12 cellular contexts compared by ENCODE assay signal in the genomic region with DNA sequence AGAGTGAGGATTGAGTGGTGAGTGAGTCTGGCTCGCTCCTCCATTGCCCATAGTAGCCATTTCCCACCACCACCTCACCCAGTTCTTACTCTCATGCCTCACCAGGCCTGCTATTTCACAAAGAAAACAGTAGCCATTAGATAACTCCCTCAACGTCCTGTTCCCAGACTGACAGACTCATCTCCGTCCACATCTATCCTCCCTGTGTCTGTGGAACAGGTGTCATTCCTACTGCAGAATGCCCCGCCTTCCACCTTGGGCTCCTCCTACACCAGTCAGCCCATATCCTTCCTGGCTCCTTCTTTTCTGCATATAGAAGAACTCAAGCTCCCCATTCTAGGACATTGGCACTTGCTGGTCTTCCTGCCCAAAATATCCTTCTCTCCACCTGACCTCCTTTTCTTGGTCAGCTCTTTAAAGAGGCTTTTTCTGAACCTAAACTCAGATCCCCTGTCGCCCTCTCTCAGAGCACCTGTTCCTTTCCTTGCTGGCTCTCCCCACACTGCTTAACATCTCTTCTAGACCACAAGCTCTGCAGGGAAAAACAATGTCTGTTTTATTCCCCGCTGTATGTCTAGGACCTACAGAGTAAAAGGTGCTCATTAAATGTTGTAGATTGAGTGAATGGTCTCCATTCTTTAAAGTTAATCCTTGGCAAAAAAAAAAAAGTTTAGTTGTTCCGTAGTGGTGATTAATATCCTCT. TPM values are rescaled to one million over a fixed set of nuclear protein-coding genes. Genes with fewer than 3 reads are reported as not detected.
DNase-seq lines count a peak whose midpoint lies in the region; ATAC-seq, FAIRE-seq and TF ChIP-seq lines count a peak whose summit lies in the region.
"Had no signal": no experiment of that assay in that cellular context is flagged by ENCODE, and none has a peak within 500 bp of the region (broad histone marks: within the 10 kb centered on the region; RNA-seq: fewer than 3 reads in every experiment).

No MANE protein-coding gene starts in this region.

- DNase-seq in CD4-positive, alpha-beta T cell: no peak
- DNase-seq in GM12892 (ENCODE audit: insufficient read length): no peak
- no peak for DNase-seq in activated CD8-positive, alpha-beta T cell treated with anti-CD3 and anti-CD28 coated beads for 36 hours
- DNase-seq in mucosa of descending colon: no peak
- DNase-seq in lower lobe of right lung: no peak
- no peak for DNase-seq in 8988T
- no peak for DNase-seq in stimulated activated CD4-positive, alpha-beta T cell treated with anti-CD3 and anti-CD28 coated beads, Interleukin-1b, Interleukin-23, amount 100 ng/mL, for 48 hours
- DNase-seq: NCI-H1092 treated with DMSO at 0.1 percent for 48 hours, uterus had no signal

- CTCF ChIA-PET in CD4-positive, alpha-beta T cell (lab: Charles Lee): interaction anchor here (0.6 to 1.7 kb wide), 9 partner anchors 11 to 118 kb away, joined by 3 to 6 read pairs (median 3); no protein-coding TSS in a partner anchor
- CTCF ChIA-PET in activated CD8-positive, alpha-beta T cell treated with anti-CD3 and anti-CD28 coated beads for 36 hours (lab: Charles Lee): interaction anchor here (1.0 to 4.7 kb wide), 4 partner anchors 8 to 52 kb away, joined by 3 to 29 read pairs (median 3); no protein-coding TSS in a partner anchor

- POLR2A ChIA-PET in CD4-positive, alpha-beta T cell (lab: Charles Lee): interaction anchor here (0.6 to 13.0 kb wide), 5 partner anchors 10 to 91 kb away, joined by 3 to 301 read pairs (median 4); no protein-coding TSS in a partner anchor
- POLR2A ChIA-PET in activated CD8-positive, alpha-beta T cell treated with anti-CD3 and anti-CD28 coated beads for 36 hours (lab: Charles Lee): interaction anchor here (0.6 to 12.8 kb wide), 7 partner anchors 15 to 40 kb away, joined by 3 to 147 read pairs (median 6); no protein-coding TSS in a partner anchor

- H3K27me3 ChIP-seq in CD4-positive, alpha-beta T cell (ENCODE audit: control insufficient read depth, insufficient read depth, low read length): no peaks in the 10 kb centered on the region
- no peaks in the 10 kb centered on the region for H3K27me3 ChIP-seq in lower lobe of right lung (ENCODE audit: low read depth)
- H3K27me3 ChIP-seq: right atrium auricular region, uterus had no signal

- no peak for FAIRE-seq in GM12892 (lab: Jason Lieb, UNC)

- peak overlapping the region; percentile 48 for H3K27ac ChIP-seq in CD4-positive, alpha-beta T cell (ENCODE audit: low read depth, low read length)
- no peak overlapping the region for H3K27ac ChIP-seq in lower lobe of right lung
- H3K27ac ChIP-seq: C4-2B, right atrium auricular region, uterus had no signal

- peak overlapping the region; percentile 86 for H3K27ac Mint-ChIP-seq in CD4-positive, alpha-beta T cell
- H3K27ac Mint-ChIP-seq in activated CD8-positive, alpha-beta T cell treated with anti-CD3 and anti-CD28 coated beads for 36 hours: peak overlapping the region; percentile 97

- H3K36me3 ChIP-seq in mucosa of descending colon (ENCODE audit: low read depth) (no peaks in the 10 kb centered on the region), lower lobe of right lung (no peaks in the 10 kb centered on the region)
- H3K36me3 ChIP-seq: right atrium auricular region, uterus had no signal

- intact Hi-C loops in CD4-positive, alpha-beta T cell (cut with DNase I, micrococcal nuclease): loop anchor here (5.0 kb wide), 1 partner anchor 42 kb away; no protein-coding TSS in a partner anchor
- intact Hi-C loops in activated CD8-positive, alpha-beta T cell treated with anti-CD3 and anti-CD28 coated beads for 36 hours (cut with micrococcal nuclease): loop anchor here (5.0 kb wide), 2 partner anchors 38 to 53 kb away; no protein-coding TSS in a partner anchor
- intact Hi-C loops in mucosa of descending colon (cut with DNase I, micrococcal nuclease) (no loop called here), lower lobe of right lung (cut with DNase I) (no loop called here)

- no peaks in the 10 kb centered on the region for H3K9me3 ChIP-seq in CD4-positive, alpha-beta T cell (ENCODE audit: control insufficient read depth, low read length)
- H3K9me3 ChIP-seq in mucosa of descending colon (no peaks in the 10 kb centered on the region), lower lobe of right lung (no peaks in the 10 kb centered on the region)
- H3K9me3 ChIP-seq: right atrium auricular region, uterus had no signal

- no peaks in the 10 kb centered on the region for H3K9me3 Mint-ChIP-seq in CD4-positive, alpha-beta T cell
- H3K9me3 Mint-ChIP-seq in activated CD8-positive, alpha-beta T cell treated with anti-CD3 and anti-CD28 coated beads for 36 hours: no peaks in the 10 kb centered on the region

- H3K27me3 Mint-ChIP-seq in CD4-positive, alpha-beta T cell: no peaks in the 10 kb centered on the region
- no peaks in the 10 kb centered on the region for H3K27me3 Mint-ChIP-seq in activated CD8-positive, alpha-beta T cell treated with anti-CD3 and anti-CD28 coated beads for 36 hours

- no peak for TF ChIP-seq CTCF in CD4-positive, alpha-beta T cell (IDR thresholded peaks at IDR 0.05)
- no peak for TF ChIP-seq CTCF in activated CD8-positive, alpha-beta T cell treated with anti-CD3 and anti-CD28 coated beads for 36 hours (IDR thresholded peaks at IDR 0.05)
- TF ChIP-seq CTCF in mucosa of descending colon (IDR thresholded peaks at IDR 0.05) (no peak), lower lobe of right lung (IDR thresholded peaks at IDR 0.05) (no peak)

- H3K36me3 Mint-ChIP-seq in CD4-positive, alpha-beta T cell (ENCODE audit: low read depth): peaks cover 53% of the 10 kb centered on the region
- H3K36me3 Mint-ChIP-seq in activated CD8-positive, alpha-beta T cell treated with anti-CD3 and anti-CD28 coated beads for 36 hours (ENCODE audit: low read depth): peaks cover 77% of the 10 kb centered on the region

- H3K4me3 ChIP-seq in mucosa of descending colon: no peak overlapping the region
- no peak overlapping the region for H3K4me3 ChIP-seq in lower lobe of right lung
- H3K4me3 ChIP-seq: right atrium auricular region, uterus had no signal

- peak overlapping the region; percentile 75 for H3K4me3 Mint-ChIP-seq in CD4-positive, alpha-beta T cell
- H3K4me3 Mint-ChIP-seq in activated CD8-positive, alpha-beta T cell treated with anti-CD3 and anti-CD28 coated beads for 36 hours: peak overlapping the region; percentile 98

- ATAC-seq in CD4-positive, alpha-beta T cell (ENCODE audit: poor library complexity): no peak
- ATAC-seq in activated CD8-positive, alpha-beta T cell treated with anti-CD3 and anti-CD28 coated beads for 36 hours: no peak
- ATAC-seq in mucosa of descending colon (peak; percentile 29), lower lobe of right lung (no peak), GM19397 (IDR thresholded peaks at IDR 0.05; ENCODE audit: unreplicated experiment) (no peak)

- H3K4me1 Mint-ChIP-seq in CD4-positive, alpha-beta T cell (ENCODE audit: low read depth): peaks cover 99% of the 10 kb centered on the region
- peaks cover 64% of the 10 kb centered on the region for H3K4me1 Mint-ChIP-seq in activated CD8-positive, alpha-beta T cell treated with anti-CD3 and anti-CD28 coated beads for 36 hours (ENCODE audit: low read depth)

- TF ChIP-seq POLR2A in GM12892 (IDR thresholded peaks at IDR 0.05; ENCODE audit: low read depth, low read length): peak; percentile 28; the same call in 1 of the 2 replicates

- H3K4me1 ChIP-seq in mucosa of descending colon (ENCODE audit: low read depth): peaks cover 6% of the 10 kb centered on the region
- peaks cover 47% of the 10 kb centered on the region for H3K4me1 ChIP-seq in lower lobe of right lung

RNA-seq across cellular contexts. Expression of gene TNFAIP8, which starts 3.2 kb away (rescaled TPM):
- total RNA-seq in CD4-positive, alpha-beta T cell: 100 to 1,000 TPM; 106 to 114 TPM
- 104 TPM for polyA plus RNA-seq in GM12892 (2012; ENCODE audit: missing spikeins)
- total RNA-seq in activated CD8-positive, alpha-beta T cell treated with anti-CD3 and anti-CD28 coated beads for 36 hours: 100 to 1,000 TPM; 135 to 141 TPM
- total RNA-seq in mucosa of descending colon: 10 to 100 TPM in 2 of 3 donors, 1 to 10 TPM in 1; 8.7 to 15.7 (median 12.3) TPM
- 29.5 TPM for total RNA-seq in lower lobe of right lung

Comparison
In these comparisons a context has a peak if more than half of its experiments do, and no peak if none do; other contexts are left out.
1. intact Hi-C loops: an anchor here in CD4-positive, alpha-beta T cell (5.0 kb wide) and activated CD8-positive, alpha-beta T cell treated with anti-CD3 and anti-CD28 coated beads for 36 hours (5.0 kb wide); none called in mucosa of descending colon and lower lobe of right lung.